Comparison of ENCODE assay signal across 18 cellular contexts in the genomic region with DNA sequence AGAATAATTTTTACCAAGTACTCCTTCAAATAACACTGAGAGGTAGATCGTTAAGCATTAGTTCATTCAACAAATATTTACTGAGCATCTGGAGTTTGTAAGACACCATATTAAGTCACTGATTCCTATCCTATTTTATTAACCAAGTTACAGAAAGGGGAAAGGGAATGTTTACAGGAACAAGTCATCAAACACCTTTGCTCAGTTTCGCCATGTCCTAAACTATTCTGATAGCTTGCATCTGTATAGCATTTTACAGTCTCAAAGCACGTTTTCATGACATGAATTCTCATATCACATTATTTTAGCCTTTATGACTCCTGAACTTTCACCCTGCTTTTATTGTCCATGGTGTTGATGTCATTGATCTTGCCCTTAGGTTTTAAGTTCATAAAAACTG.
DNase-seq lines count a peak whose midpoint lies in the region; ATAC-seq and TF ChIP-seq lines count a peak whose summit lies in the region.
"Had no signal": no experiment of that assay in that cellular context is flagged by ENCODE, and none has a peak within 500 bp of the region (broad histone marks: within the 10 kb centered on the region; RNA-seq: fewer than 3 reads in every experiment).

No MANE protein-coding gene starts in this region.

- H3K14ac ChIP-seq in IMR-90 (replicated peaks; ENCODE audit: low read depth, low read length): no peak overlapping the region

- no peak overlapping the region for H3K4me3 Mint-ChIP-seq in Calu3 (ENCODE audit: low read depth, unreplicated experiment)
- no peak overlapping the region for H3K4me3 Mint-ChIP-seq in activated naive CD4-positive, alpha-beta T cell treated with anti-CD3 and anti-CD28 coated beads, Interleukin-2, amount 10 ng/mL, durations not matched to agents 7 days and 5 days
- H3K4me3 Mint-ChIP-seq: CD14-positive monocyte had no signal

- no peak overlapping the region for H2AK9ac ChIP-seq in IMR-90 (replicated peaks; ENCODE audit: low read depth, low read length, poor library complexity)

- peaks cover 54% of the 10 kb centered on the region for H3K4me1 Mint-ChIP-seq in Calu3 (ENCODE audit: low read depth, unreplicated experiment)
- no peaks in the 10 kb centered on the region for H3K4me1 Mint-ChIP-seq in activated naive CD4-positive, alpha-beta T cell treated with anti-CD3 and anti-CD28 coated beads, Interleukin-2, amount 10 ng/mL, durations not matched to agents 7 days and 5 days

- no peak overlapping the region for H4K8ac ChIP-seq in IMR-90 (ENCODE audit: low read depth in 2 of 2, low read length in 2 of 2)

- WGBS in IMR-90 (ENCODE audit: extremely low coverage in 2 of 2, insufficient read length in 1 of 2), 2 experiments: no CpG with 5 or more reads among the region's 3 CpGs
- WGBS in transverse colon (ENCODE audit: low coverage in 1 of 2), 2 donors: 34 to 37% methylated on average over 3 of the region's 3 CpGs

- peak overlapping the region; percentile 99 for H3K27ac Mint-ChIP-seq in Calu3 (ENCODE audit: unreplicated experiment)
- no peak overlapping the region for H3K27ac Mint-ChIP-seq in activated naive CD4-positive, alpha-beta T cell treated with anti-CD3 and anti-CD28 coated beads, Interleukin-2, amount 10 ng/mL, durations not matched to agents 7 days and 5 days
- H3K27ac Mint-ChIP-seq: CD14-positive monocyte had no signal

- H3K4me1 ChIP-seq in IMR-90 (ENCODE audit: control insufficient read depth, insufficient read depth, low read length) (peaks cover 4% of the 10 kb centered on the region; the same call in 1 of the 2 replicates), transverse colon (peaks cover 0 to 46% (median 3%) of the 10 kb centered on the region in 4 donors), left lung (no peaks in the 10 kb centered on the region)
- H3K4me1 ChIP-seq: SJSA1 had no signal

- H4K20me1 ChIP-seq in IMR-90 (ENCODE audit: insufficient read depth, low read length): no peaks in the 10 kb centered on the region

- POLR2A ChIA-PET in IMR-90 (lab: Charles Lee; ENCODE audit: unreplicated experiment): no interaction called here

- no peaks in the 10 kb centered on the region for H3K9me3 Mint-ChIP-seq in Calu3 (ENCODE audit: low read depth, unreplicated experiment)
- no peaks in the 10 kb centered on the region for H3K9me3 Mint-ChIP-seq in activated naive CD4-positive, alpha-beta T cell treated with anti-CD3 and anti-CD28 coated beads, Interleukin-2, amount 10 ng/mL, durations not matched to agents 7 days and 5 days
- H3K9me3 Mint-ChIP-seq: CD14-positive monocyte had no signal

- DNase-seq in Calu3: no peak
- no peak for DNase-seq in IMR-90
- DNase-seq in epithelial cell of prostate (ENCODE audit: low read depth, low spot score): no peak
- no peak for DNase-seq in transverse colon
- no peak for DNase-seq in activated naive CD4-positive, alpha-beta T cell treated with anti-CD3 and anti-CD28 coated beads, Interleukin-2, amount 10 ng/mL, durations not matched to agents 7 days and 5 days
- DNase-seq in left lung: no peak
- DNase-seq: DMS79 treated with DMSO at 0.1 percent for 48 hours, NCI-H1092, NCI-H146, NCI-H2029, NCI-H2227 treated with DMSO at 0.1 percent for 48 hours, NCI-H510A treated with DMSO at 0.1 percent for 48 hours, NCI-H774 had no signal

- dilution Hi-C loops in IMR-90 (cut with HindIII; ENCODE audit: low sequenced_read_pairs, unreplicated experiment): no loop called here

- H3K18ac ChIP-seq in IMR-90 (ENCODE audit: low read depth, low read length): peak overlapping the region; percentile 29; the same call in 1 of the 2 replicates

- H3K27me3 ChIP-seq in IMR-90 (ENCODE audit: control insufficient read depth, insufficient read depth, low read length) (no peaks in the 10 kb centered on the region), transverse colon (no peaks in the 10 kb centered on the region), left lung (no peaks in the 10 kb centered on the region)
- H3K27me3 ChIP-seq: SJSA1 had no signal

- H3K27ac ChIP-seq in IMR-90 (ENCODE audit: insufficient read depth, low read length): no peak overlapping the region
- H3K27ac ChIP-seq in epithelial cell of prostate: peak overlapping the region; percentile 21
- peak overlapping the region; percentile 37 to 68 (median 54) for H3K27ac ChIP-seq in transverse colon
- no peak overlapping the region for H3K27ac ChIP-seq in left lung
- H3K27ac ChIP-seq: SJSA1 had no signal

- TF ChIP-seq RAD21 in IMR-90 (IDR thresholded peaks at IDR 0.05; ENCODE audit: low read length): no peak

- no peak for TF ChIP-seq EP300 in transverse colon (IDR thresholded peaks at IDR 0.05; ENCODE audit: low read depth)

- no peaks in the 10 kb centered on the region for H3K9me1 ChIP-seq in IMR-90 (ENCODE audit: insufficient read depth, low read length)

- no peak overlapping the region; the same call in 1 of the 2 replicates for H3K4ac ChIP-seq in IMR-90 (ENCODE audit: low read depth, low read length)

- no peaks in the 10 kb centered on the region for H3K36me3 ChIP-seq in IMR-90 (ENCODE audit: control insufficient read depth, insufficient read depth, low read length)
- H3K36me3 ChIP-seq in transverse colon: no peaks in the 10 kb centered on the region
- no peaks in the 10 kb centered on the region for H3K36me3 ChIP-seq in left lung
- H3K36me3 ChIP-seq: SJSA1 had no signal

- in situ Hi-C loops in IMR-90 (cut with MboI; ENCODE audit: low sequenced_read_pairs): loop anchor here (5.0 kb wide), 2 partner anchors 138 to 157 kb away; no protein-coding TSS in a partner anchor
- in situ Hi-C loops in transverse colon (cut with MboI; ENCODE audit: low pct_ligation_motif_present in 1 of 4, low pct_unique_long_range_greater_than_20kb in 1 of 4, low sequenced_read_pairs in 3 of 4): loop anchor here in 1 of 4 donors (10.0 kb wide), 1 partner anchor 159 kb away; no protein-coding TSS in a partner anchor

- no peak for TF ChIP-seq CTCF in Calu3 (IDR thresholded peaks at IDR 0.05; ENCODE audit: unreplicated experiment)
- no peak for TF ChIP-seq CTCF in IMR-90 (conservative IDR thresholded peaks at IDR 0.05; ENCODE audit: low read depth, low read length)
- TF ChIP-seq CTCF in transverse colon (IDR thresholded peaks at IDR 0.05): no peak
- TF ChIP-seq CTCF in left lung (IDR thresholded peaks at IDR 0.05): no peak

- no TSS peak for BruUV-seq in Calu3 (replicated peaks; lab: Mats Ljungman, UMichigan)
- BruUV-seq in IMR-90 (replicated peaks; lab: Mats Ljungman, UMichigan): no TSS peak

- no peak overlapping the region for H2AFZ ChIP-seq in IMR-90 (replicated peaks; ENCODE audit: low read length, poor library complexity)

- no peak overlapping the region for H2BK20ac ChIP-seq in IMR-90 (ENCODE audit: low read depth, low read length)

- no peak overlapping the region; the same call in 2 of the 3 replicates for H2BK15ac ChIP-seq in IMR-90 (ENCODE audit: low read depth, low read length)

- H3K9me3 ChIP-seq in IMR-90 (ENCODE audit: control insufficient read depth, insufficient read depth, low read length) (no peaks in the 10 kb centered on the region), transverse colon (no peaks in the 10 kb centered on the region), left lung (no peaks in the 10 kb centered on the region)
- H3K9me3 ChIP-seq: SJSA1 had no signal

- no peak overlapping the region for H3K4me2 ChIP-seq in IMR-90 (ENCODE audit: low read depth, low read length)

- no peak overlapping the region for H2BK5ac ChIP-seq in IMR-90 (ENCODE audit: low read depth, low read length, poor library complexity, severe bottlenecking)

- no peak overlapping the region for H3K4me3 ChIP-seq in IMR-90 (ENCODE audit: insufficient read depth, low read depth, low read length)
- H3K4me3 ChIP-seq in transverse colon: no peak overlapping the region
- no peak overlapping the region for H3K4me3 ChIP-seq in left lung
- H3K4me3 ChIP-seq: SJSA1 had no signal

- H4K5ac ChIP-seq in IMR-90 (ENCODE audit: low read depth, low read length): no peak overlapping the region

- H4K91ac ChIP-seq in IMR-90 (ENCODE audit: insufficient read depth, low read depth, low read length): no peak overlapping the region

- H3K23ac ChIP-seq in IMR-90 (ENCODE audit: low read depth, low read length): no peak overlapping the region

- CTCF ChIA-PET in Calu3 (lab: Charles Lee): interaction anchor here (0.8 to 3.2 kb wide), 8 partner anchors 10 to 213 kb away, joined by 3 to 11 read pairs (median 4); no protein-coding TSS in a partner anchor
- CTCF ChIA-PET in IMR-90 (lab: Yijun Ruan, JAX): interaction anchor here (2.1 to 3.5 kb wide), 2 partner anchors 89 to 157 kb away, joined by 5 to 34 read pairs; a partner anchor contains a TSS
- CTCF ChIA-PET in activated naive CD4-positive, alpha-beta T cell treated with anti-CD3 and anti-CD28 coated beads, Interleukin-2, amount 10 ng/mL, durations not matched to agents 7 days and 5 days (lab: Charles Lee): interaction anchor here (1.0 to 4.5 kb wide), 6 partner anchors 10 to 213 kb away, joined by 3 to 42 read pairs (median 5); no protein-coding TSS in a partner anchor

- no peak for TF ChIP-seq POLR2A in IMR-90 (IDR thresholded peaks at IDR 0.05; ENCODE audit: low read depth, low read length)
- TF ChIP-seq POLR2A in transverse colon (IDR thresholded peaks at IDR 0.05): no peak

- H3K27me3 Mint-ChIP-seq in Calu3 (ENCODE audit: unreplicated experiment): no peaks in the 10 kb centered on the region
- peaks cover 4% of the 10 kb centered on the region for H3K27me3 Mint-ChIP-seq in activated naive CD4-positive, alpha-beta T cell treated with anti-CD3 and anti-CD28 coated beads, Interleukin-2, amount 10 ng/mL, durations not matched to agents 7 days and 5 days

- no peak overlapping the region for H2BK120ac ChIP-seq in IMR-90 (ENCODE audit: low read depth, low read length)

- H2AK5ac ChIP-seq in IMR-90 (ENCODE audit: low read depth, low read length): no peak overlapping the region

- ATAC-seq in IMR-90 (ENCODE audit: low read depth) (no peak), GM19463 (IDR thresholded peaks at IDR 0.05; ENCODE audit: unreplicated experiment) (no peak), left lung (no peak), GM19397 (IDR thresholded peaks at IDR 0.05; ENCODE audit: unreplicated experiment) (no peak)
- ATAC-seq: Right ventricle myocardium inferior had no signal

- peaks cover 28% of the 10 kb centered on the region for H3K36me3 Mint-ChIP-seq in Calu3 (ENCODE audit: insufficient read depth, unreplicated experiment)
- no peaks in the 10 kb centered on the region for H3K36me3 Mint-ChIP-seq in activated naive CD4-positive, alpha-beta T cell treated with anti-CD3 and anti-CD28 coated beads, Interleukin-2, amount 10 ng/mL, durations not matched to agents 7 days and 5 days
- H3K36me3 Mint-ChIP-seq: CD14-positive monocyte had no signal

- no peak overlapping the region for H3K9ac ChIP-seq in IMR-90 (ENCODE audit: low read depth, low read length)

- intact Hi-C loops in Calu3 (cut with micrococcal nuclease; ENCODE audit: unreplicated experiment) (loop anchor here (5.0 kb wide), 2 partner anchors 62 to 142 kb away; no protein-coding TSS in a partner anchor), IMR-90 (cut with micrococcal nuclease) (loop anchor here (5.0 kb wide), 1 partner anchor 212 kb away; no protein-coding TSS in a partner anchor), transverse colon (cut with DNase I; ENCODE audit: low total_unique reads) (no loop called here), left lung (cut with DNase I) (loop anchor here in 1 of 2 donors (10.0 kb wide), 2 partner anchors 141 to 159 kb away; no protein-coding TSS in a partner anchor)

- no peaks in the 10 kb centered on the region for H3K79me1 ChIP-seq in IMR-90 (ENCODE audit: low read depth in 1 of 2, low read length in 2 of 2)

- no peak overlapping the region for H3K56ac ChIP-seq in IMR-90 (ENCODE audit: extremely low read depth, insufficient read depth, low read length)

Comparison
In these comparisons a context has a peak if more than half of its experiments do, and no peak if none do; other contexts are left out.
1. H3K27ac ChIP-seq: peak in epithelial cell of prostate (single experiment) and transverse colon (4 of 4); none in IMR-90 (single experiment) and left lung (0 of 2).